28 cellular contexts compared by ENCODE assay signal in the genomic region with DNA sequence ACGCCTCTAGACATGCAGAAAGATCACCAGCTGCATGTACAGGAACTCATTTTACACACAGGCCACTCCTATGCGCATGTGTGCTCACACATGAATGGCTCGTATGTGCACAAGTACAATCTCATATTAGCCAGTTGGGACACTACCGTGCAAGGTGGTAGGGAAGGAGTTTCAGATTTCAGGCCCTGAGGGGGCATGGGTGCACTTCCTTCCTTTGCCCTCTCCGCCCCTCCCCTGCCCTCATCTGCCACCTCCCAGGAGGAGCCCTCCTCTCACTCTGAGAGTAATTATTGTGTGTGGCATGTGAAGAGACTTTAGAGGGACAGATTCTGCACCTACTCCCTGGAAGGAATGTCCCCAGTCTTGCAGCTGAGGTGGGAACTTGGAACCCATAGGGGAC. TPM values are rescaled to one million over a fixed set of nuclear protein-coding genes. Genes with fewer than 3 reads are reported as not detected.
"Had no signal": no experiment of that assay in that cellular context is flagged by ENCODE, and none has a peak within 500 bp of the region (broad histone marks: within the 10 kb centered on the region; RNA-seq: fewer than 3 reads in every experiment).

No MANE protein-coding gene starts in this region.

- DNase-seq: activated CD4-positive, alpha-beta memory T cell treated with anti-CD3 and anti-CD28 coated beads, Interleukin-2, amount 10 ng/mL, durations not matched to agents 7 days and 5 days; activated CD4-positive, alpha-beta T cell treated with anti-CD3 and anti-CD28 coated beads, Interleukin-2, amount 10 ng/mL, durations not matched to agents 7 days and 5 days; activated CD4-positive, CD25-positive, alpha-beta regulatory T cell treated with anti-CD3 and anti-CD28 coated beads, Interleukin-2, amount 50 U/mL, for 72 hours; activated CD8-positive, alpha-beta memory T cell treated with anti-CD3 and anti-CD28 coated beads, Interleukin-2, amount 50 U/mL, for 48 hours; activated gamma-delta T cell treated with Interleukin-2 at 50 U/mL for 16 hours; activated naive CD4-positive, alpha-beta T cell treated with anti-CD3 and anti-CD28 coated beads, Interleukin-2, amount 50 U/mL, for 16 hours; activated T-cell treated with anti-CD3 and anti-CD28 coated beads, Interleukin-2, amount 50 U/mL, for 24 hours; amygdala; central memory CD4-positive, alpha-beta T cell; islet precursor cell; left cardiac atrium; mammary epithelial cell; naive B cell; nephron progenitor cell; ovary; stimulated activated CD4-positive, alpha-beta T cell treated with anti-CD3 and anti-CD28 coated beads, Interleukin-4, amount 100 ng/mL, for 1 hour; upper lobe of left lung had no signal

- H3K4me2 ChIP-seq: hepatocyte had no signal

- H3K27ac ChIP-seq: gastroesophageal sphincter, hepatocyte, ovary, right lobe of liver, thoracic aorta, upper lobe of left lung, vagina had no signal

- H3K79me2 ChIP-seq: hepatocyte had no signal

- H3K9me3 ChIP-seq: gastroesophageal sphincter, ovary, right lobe of liver, thoracic aorta, upper lobe of left lung, vagina had no signal

- ATAC-seq: gastroesophageal sphincter, left cardiac atrium, right lobe of liver had no signal

- H3K4me3 ChIP-seq: gastroesophageal sphincter, hepatocyte, ovary, right lobe of liver, thoracic aorta, upper lobe of left lung, vagina had no signal

- H3K27me3 ChIP-seq: gastroesophageal sphincter, hepatocyte, ovary, right lobe of liver, upper lobe of left lung, vagina had no signal

- H2AFZ ChIP-seq: hepatocyte had no signal

- H3K4me1 ChIP-seq: right lobe of liver had no signal

- H3K36me3 ChIP-seq: gastroesophageal sphincter, ovary, right lobe of liver, thoracic aorta, upper lobe of left lung, vagina had no signal

RNA-seq across cellular contexts. Expression of a gene that starts 14.8 kb away (rescaled TPM):
- total RNA-seq: activated CD4-positive, alpha-beta memory T cell treated with anti-CD3 and anti-CD28 coated beads, Interleukin-2, amount 10 ng/mL, durations not matched to agents 7 days and 5 days; activated CD4-positive, alpha-beta T cell treated with anti-CD3 and anti-CD28 coated beads, Interleukin-2, amount 10 ng/mL, durations not matched to agents 7 days and 5 days; endothelial cell of umbilical vein; fibroblast of lung; fibroblast of villous mesenchyme; liver; progenitor cell of endocrine pancreas; skeletal muscle tissue; thoracic aorta had no signal
- polyA plus RNA-seq: endothelial cell of umbilical vein, fibroblast of lung, ovary had no signal
